23 cellular contexts compared by ENCODE assay signal in the genomic region with DNA sequence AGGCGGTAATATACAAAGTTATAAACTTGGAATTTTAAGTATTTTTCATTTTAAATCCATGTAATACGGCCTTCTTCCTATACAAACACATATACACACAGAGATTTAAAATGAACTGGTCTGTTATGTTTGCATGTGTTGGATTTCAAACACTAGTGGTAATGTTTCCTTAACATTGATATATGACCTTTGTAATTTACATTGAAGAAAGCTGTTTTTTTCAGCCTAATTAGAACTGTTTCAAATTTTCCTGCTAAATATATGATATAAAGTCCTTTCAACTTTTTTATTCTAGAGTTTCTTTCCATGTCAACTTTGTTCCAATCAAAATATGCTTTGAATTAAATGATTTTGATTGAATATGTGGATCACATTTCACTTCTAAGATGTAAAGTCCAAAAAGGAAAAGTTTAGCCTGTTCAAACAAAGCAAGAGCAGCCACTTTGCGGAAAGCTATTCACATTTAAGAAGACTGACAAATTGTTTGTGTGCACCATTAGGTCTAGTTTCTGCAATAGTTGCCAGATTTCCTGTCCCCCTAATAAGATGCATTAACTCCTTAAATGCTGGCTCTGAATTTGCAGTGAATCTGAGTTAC.
"Had no signal": no experiment of that assay in that cellular context is flagged by ENCODE, and none has a peak within 500 bp of the region (broad histone marks: within the 10 kb centered on the region; RNA-seq: fewer than 3 reads in every experiment).

No MANE protein-coding gene starts in this region.

- H3K27ac Mint-ChIP-seq: activated CD4-positive, alpha-beta memory T cell treated with anti-CD3 and anti-CD28 coated beads, Interleukin-2, amount 10 ng/mL, durations not matched to agents 7 days and 5 days; activated CD4-positive, alpha-beta T cell treated with anti-CD3 and anti-CD28 coated beads, Interleukin-2, amount 10 ng/mL, durations not matched to agents 24 days and 14 days; activated T-cell treated with anti-CD3 and anti-CD28 coated beads, Interleukin-2, amount 50 U/mL, for 72 hours; immature natural killer cell; memory B cell had no signal

- H3K27me3 Mint-ChIP-seq: activated CD4-positive, alpha-beta memory T cell treated with anti-CD3 and anti-CD28 coated beads, Interleukin-2, amount 10 ng/mL, durations not matched to agents 7 days and 5 days; activated CD4-positive, alpha-beta T cell treated with anti-CD3 and anti-CD28 coated beads, Interleukin-2, amount 10 ng/mL, durations not matched to agents 24 days and 14 days; memory B cell had no signal

- ATAC-seq: activated CD4-positive, CD25-positive, alpha-beta regulatory T cell treated with anti-CD3 and anti-CD28 coated beads, Interleukin-2, amount 50 U/mL, for 24 hours; activated T-cell treated with anti-CD3 and anti-CD28 coated beads, Interleukin-2, amount 50 U/mL, for 72 hours; body of pancreas; upper lobe of right lung had no signal

- H3K4me1 Mint-ChIP-seq: activated CD4-positive, alpha-beta memory T cell treated with anti-CD3 and anti-CD28 coated beads, Interleukin-2, amount 10 ng/mL, durations not matched to agents 7 days and 5 days; activated CD4-positive, alpha-beta T cell treated with anti-CD3 and anti-CD28 coated beads, Interleukin-2, amount 10 ng/mL, durations not matched to agents 24 days and 14 days; immature natural killer cell had no signal

- H3K27me3 ChIP-seq: body of pancreas, cardiac muscle cell, hepatocyte, sigmoid colon, testis, upper lobe of right lung had no signal

- H3K9me3 Mint-ChIP-seq: activated CD4-positive, alpha-beta memory T cell treated with anti-CD3 and anti-CD28 coated beads, Interleukin-2, amount 10 ng/mL, durations not matched to agents 7 days and 5 days; activated CD4-positive, alpha-beta T cell treated with anti-CD3 and anti-CD28 coated beads, Interleukin-2, amount 10 ng/mL, durations not matched to agents 24 days and 14 days; activated T-cell treated with anti-CD3 and anti-CD28 coated beads, Interleukin-2, amount 50 U/mL, for 72 hours; immature natural killer cell; memory B cell; nephron had no signal

- H3K9me3 ChIP-seq: body of pancreas, sigmoid colon, testis, upper lobe of right lung had no signal

- DNase-seq: activated CD4-positive, alpha-beta memory T cell treated with anti-CD3 and anti-CD28 coated beads, Interleukin-2, amount 10 ng/mL, durations not matched to agents 7 days and 5 days; activated CD4-positive, alpha-beta T cell treated with anti-CD3 and anti-CD28 coated beads, Interleukin-2, amount 10 ng/mL, durations not matched to agents 24 days and 14 days; activated effector memory CD4-positive, alpha-beta T cell treated with anti-CD3 and anti-CD28 coated beads, Interleukin-2, amount 50 U/mL, for 16 hours; activated naive CD4-positive, alpha-beta T cell treated with anti-CD3 and anti-CD28 coated beads, Interleukin-2, amount 50 U/mL, for 16 hours; activated T-cell treated with anti-CD3 and anti-CD28 coated beads, Interleukin-2, amount 50 U/mL, for 72 hours; anterior cingulate cortex; body of pancreas; erythroblast; foreskin fibroblast; immature natural killer cell; kidney glomerular epithelial cell; occipital lobe; sigmoid colon; stimulated activated CD4-positive, alpha-beta T cell treated with anti-CD3 and anti-CD28 coated beads, Interleukin-2, amount 100 ng/mL, for 48 hours; stimulated activated naive CD4-positive, alpha-beta T cell; testis; upper lobe of right lung had no signal

- H3K4me3 ChIP-seq: body of pancreas, cardiac muscle cell, hepatocyte, sigmoid colon, testis, upper lobe of right lung had no signal

- H3K27ac ChIP-seq: cardiac muscle cell, hepatocyte, sigmoid colon, testis, upper lobe of right lung, VCaP had no signal

- H3K4me3 Mint-ChIP-seq: activated CD4-positive, alpha-beta memory T cell treated with anti-CD3 and anti-CD28 coated beads, Interleukin-2, amount 10 ng/mL, durations not matched to agents 7 days and 5 days; activated CD4-positive, alpha-beta T cell treated with anti-CD3 and anti-CD28 coated beads, Interleukin-2, amount 10 ng/mL, durations not matched to agents 24 days and 14 days; activated T-cell treated with anti-CD3 and anti-CD28 coated beads, Interleukin-2, amount 50 U/mL, for 72 hours; immature natural killer cell; memory B cell; nephron had no signal

- H3K36me3 ChIP-seq: cardiac muscle cell, sigmoid colon, upper lobe of right lung had no signal

- H3K4me1 ChIP-seq: testis, upper lobe of right lung had no signal

- H3K36me3 Mint-ChIP-seq: immature natural killer cell had no signal
